9 cellular contexts compared by ENCODE assay signal in genomic region chr4:121706595-121707021, GRCh38. TPM values are rescaled to one million over a fixed set of nuclear protein-coding genes. Genes with fewer than 3 reads are reported as not detected.
DNase-seq lines count a peak whose midpoint lies in the region; ATAC-seq and TF ChIP-seq lines count a peak whose summit lies in the region.
"Had no signal": no experiment of that assay in that cellular context is flagged by ENCODE, and none has a peak within 500 bp of the region (broad histone marks: within the 10 kb centered on the region; RNA-seq: fewer than 3 reads in every experiment).

No MANE protein-coding gene starts in this region.

- H3K27me3 ChIP-seq in endodermal cell (ENCODE audit: control insufficient read depth, insufficient read depth, low read length, poor library complexity, severe bottlenecking): no peaks in the 10 kb centered on the region

- no peak overlapping the region for H3K4me3 ChIP-seq in endodermal cell (ENCODE audit: low read length)

- H3K27ac Mint-ChIP-seq in endodermal cell: no peak overlapping the region

- no peak overlapping the region for H3K9ac ChIP-seq in endodermal cell (ENCODE audit: extremely low read depth, low read length, poor library complexity, severe bottlenecking)

- peaks cover 12% of the 10 kb centered on the region for H3K9me3 ChIP-seq in endodermal cell (ENCODE audit: control insufficient read depth, low read length)

- H3K4me1 Mint-ChIP-seq in endodermal cell: peaks cover 9% of the 10 kb centered on the region

- no peaks in the 10 kb centered on the region for H3K36me3 ChIP-seq in endodermal cell (ENCODE audit: control insufficient read depth, insufficient read depth, low read length)

- DNase-seq in Daoy (ENCODE audit: low read depth) (peak; percentile 61), myocyte (ENCODE audit: low read depth) (peak; percentile 89), globus pallidus (ENCODE audit: low spot score) (no peak), RWPE1 (ENCODE audit: low spot score) (no peak), endodermal cell (no peak), left colon (no peak)
- peak; percentile 25 to 41 for DNase-seq in activated CD8-positive, alpha-beta memory T cell treated with anti-CD3 and anti-CD28 coated beads for 4 hours (ENCODE audit: low read depth in 2 of 2)

- no peaks in the 10 kb centered on the region for H3K36me3 Mint-ChIP-seq in endodermal cell (ENCODE audit: low read depth)

- peaks cover 5% of the 10 kb centered on the region for H3K9me3 Mint-ChIP-seq in endodermal cell
- H3K9me3 Mint-ChIP-seq: neural crest cell had no signal

- no peaks in the 10 kb centered on the region for H3K27me3 Mint-ChIP-seq in endodermal cell (ENCODE audit: insufficient read depth)

- CTCF ChIA-PET in RWPE1 (lab: Yijun Ruan, JAX): interaction anchor here (0.6 kb wide), 1 partner anchor 509 kb away, joined by 3 read pairs; no protein-coding TSS in a partner anchor

- POLR2A ChIA-PET in RWPE1 (lab: Yijun Ruan, JAX; ENCODE audit: low non-redundant PET): no interaction called here

- ATAC-seq in HG02885 (IDR thresholded peaks at IDR 0.05; ENCODE audit: poor library complexity, unreplicated experiment) (peak; percentile 31), left colon (no peak)

- H3K4me1 ChIP-seq in endodermal cell (ENCODE audit: control insufficient read depth, insufficient read depth, low read length): peaks cover 4% of the 10 kb centered on the region

- no peak overlapping the region for H3K27ac ChIP-seq in RWPE1
- H3K27ac ChIP-seq in endodermal cell (ENCODE audit: low read depth, low read length): no peak overlapping the region

- no peak overlapping the region for H3K4me3 Mint-ChIP-seq in endodermal cell
- H3K4me3 Mint-ChIP-seq: neural crest cell had no signal

- WGBS in endodermal cell (ENCODE audit: insufficient coverage in 1 of 2, insufficient read length in 1 of 2), 2 experiments: 73 to 76% methylated on average over 3 to 4 of the region's 4 CpGs

- no peak for TF ChIP-seq CTCF in RWPE1 (conservative IDR thresholded peaks at IDR 0.05; ENCODE audit: low read depth)
- no peak for TF ChIP-seq CTCF in endodermal cell (conservative IDR thresholded peaks at IDR 0.05)

- intact Hi-C loops in left colon (cut with DNase I, micrococcal nuclease): no loop called here

RNA-seq across cellular contexts. Expression of gene ANXA5, which starts 9.8 kb away (rescaled TPM):
- total RNA-seq in Daoy (2014; rRNA removed; shearing (Covaris generic)): 177 and 189 TPM in 2 replicates
- total RNA-seq in myocyte (444 and 546 TPM in 2 replicates), endodermal cell (100 to 1,000 TPM; 212 to 241 TPM), left colon (10 to 100 TPM; 61.3 to 84.7 TPM)
- polyA plus RNA-seq in myocyte (2012): 998 TPM
- 267 TPM for polyA plus RNA-seq in endodermal cell (2013, experiment 1 of 2)
- polyA plus RNA-seq in endodermal cell (2013, experiment 2 of 2): 290 TPM

RNA-seq across cellular contexts. Expression of gene SMIM43, which starts 58.4 kb away (rescaled TPM):
- 0.29 TPM in 1 of 2 replicates, not detected in the other for total RNA-seq in Daoy (2014; rRNA removed; shearing (Covaris generic))
- total RNA-seq in myocyte (0.36 and 0.99 TPM in 2 replicates), endodermal cell (not detected), left colon (under 1 TPM in 1 of 2 donors, not detected in 1; 0.17 TPM)
- polyA plus RNA-seq in myocyte (2012): 1.1 TPM
- 0.39 TPM for polyA plus RNA-seq in endodermal cell (2013, experiment 1 of 2)
- polyA plus RNA-seq in endodermal cell (2013, experiment 2 of 2): not detected

Comparison
In these comparisons a context has a peak if more than half of its experiments do, and no peak if none do; other contexts are left out.
1. DNase-seq: peak in Daoy (single experiment), activated CD8-positive, alpha-beta memory T cell treated with anti-CD3 and anti-CD28 coated beads for 4 hours (2 of 2) and myocyte (single experiment); none in globus pallidus (single experiment), RWPE1 (single experiment), endodermal cell (single experiment) and left colon (0 of 2).